Comparison of ENCODE assay signal across 8 cellular contexts in the genomic region with DNA sequence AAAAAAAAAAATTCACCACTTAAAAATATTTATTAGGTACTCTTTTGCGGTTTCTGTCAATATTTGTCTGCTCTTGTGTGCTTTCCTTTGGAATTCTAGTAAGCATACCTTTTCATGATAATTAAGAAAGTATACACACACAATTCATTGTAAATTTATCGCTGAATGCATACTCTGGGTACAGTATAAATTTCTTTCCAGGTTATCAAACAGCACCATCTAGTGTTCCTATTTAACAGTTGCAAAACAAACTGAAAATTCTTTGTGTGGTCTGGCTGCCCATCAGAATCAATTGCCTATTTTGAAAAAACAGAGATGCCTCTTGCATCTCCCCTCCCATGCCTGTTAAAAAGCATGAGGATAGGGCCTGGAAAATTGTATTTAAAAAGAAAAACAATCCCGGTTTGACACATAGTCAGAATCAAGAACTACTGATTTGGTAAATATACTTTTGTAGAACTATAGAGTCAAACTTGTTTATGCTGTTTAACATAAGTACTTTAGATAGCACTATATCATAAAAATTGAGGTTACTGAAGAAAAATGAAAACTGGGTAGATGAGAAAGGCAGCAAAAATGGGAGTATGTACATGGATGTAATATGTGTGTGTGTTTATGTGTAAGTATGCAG. TPM values are rescaled to one million over a fixed set of nuclear protein-coding genes. Genes with fewer than 3 reads are reported as not detected.
DNase-seq lines count a peak whose midpoint lies in the region; ATAC-seq, FAIRE-seq and TF ChIP-seq lines count a peak whose summit lies in the region.

No MANE protein-coding gene starts in this region.

- H4K20me1 ChIP-seq in HepG2 (ENCODE audit: insufficient read depth, low read length), result no peaks in the 10 kb centered on the region

- no peaks in the 10 kb centered on the region for H3K4me1 ChIP-seq in breast epithelium
- H3K4me1 ChIP-seq in HepG2 (ENCODE audit: insufficient read depth, low read length), result peaks cover 40% of the 10 kb centered on the region
- no peaks in the 10 kb centered on the region for H3K4me1 ChIP-seq in ovary (ENCODE audit: insufficient read depth)

- in situ Hi-C loops in GM13976 (cut with MboI; ENCODE audit: low sequenced_read_pairs, unreplicated experiment) (loop anchor here (10.0 kb wide), 1 partner anchor 152 kb away; no protein-coding TSS in a partner anchor), HepG2 (cut with HindIII; ENCODE audit: extremely low pct_ligation_motif_present, low pct_unique_long_range_greater_than_20kb) (loop anchor here (5.0 kb wide), 1 partner anchor 149 kb away; no protein-coding TSS in a partner anchor)

- TF ChIP-seq RAD21 in HepG2 (CRISPR knock-in tag; IDR thresholded peaks at IDR 0.05), result peak; percentile 72

- H3K9me3 ChIP-seq in AG04450 (ENCODE audit: control insufficient read depth, insufficient read depth, low read length) (no peaks in the 10 kb centered on the region), breast epithelium (no peaks in the 10 kb centered on the region), HepG2 (ENCODE audit: low read length) (no peaks in the 10 kb centered on the region), ovary (no peaks in the 10 kb centered on the region)

- DNase-seq in AG04450 (ENCODE audit: low read depth, low spot score) (no peak), GM13976 (ENCODE audit: low spot score) (peak; percentile 49), NCI-H446 (lab: John Stamatoyannopoulos, UW) (peak; percentile 32 to 71), breast epithelium (ENCODE audit: low spot score in 2 of 2) (no peak), HepG2 (ENCODE audit: low spot score) (peak; percentile 49), GM12891 (ENCODE audit: insufficient read length, low spot score) (no peak), ovary (no peak)

- TF ChIP-seq POLR2A in breast epithelium (IDR thresholded peaks at IDR 0.05) (no peak), HepG2 (IDR thresholded peaks at IDR 0.05; ENCODE audit: insufficient read depth in 1 of 2, low read depth in 2 of 2, low read length in 2 of 2) (no peak), GM12891 (IDR thresholded peaks at IDR 0.05; ENCODE audit: low read depth, low read length) (no peak), ovary (IDR thresholded peaks at IDR 0.05) (no peak)

- BruUV-seq in HepG2 (replicated peaks; lab: Mats Ljungman, UMichigan), result no TSS peak

- FAIRE-seq in HepG2 (lab: Jason Lieb, UNC), result peak; percentile 52
- no peak for FAIRE-seq in GM12891 (lab: Jason Lieb, UNC)

- TF ChIP-seq EP300 in HepG2 (IDR thresholded peaks at IDR 0.05; ENCODE audit: low read depth in 2 of 2, low read length in 2 of 2) (no peak), HepG2 (CRISPR knock-in tag; IDR thresholded peaks at IDR 0.05; ENCODE audit: borderline replicate concordance) (no peak), ovary (IDR thresholded peaks at IDR 0.05) (no peak)

- H3K4me3 ChIP-seq in AG04450 (ENCODE audit: low read depth, low read length) (no peak overlapping the region), breast epithelium (no peak overlapping the region), HepG2 (replicated peaks in 1 of 3; ENCODE audit: insufficient read depth in 1 of 3, low read depth in 2 of 3, low read length in 3 of 3) (no peak overlapping the region), ovary (no peak overlapping the region)

- intact Hi-C loops in breast epithelium (cut with DNase I; ENCODE audit: low total_unique reads), result no loop called here
- intact Hi-C loops in HepG2 (cut with micrococcal nuclease; ENCODE audit: unreplicated experiment), result loop anchor here (1.0 kb wide), 1 partner anchor 148 kb away; no protein-coding TSS in a partner anchor
- intact Hi-C loops in ovary (cut with DNase I), result no loop called here

- POLR2A ChIA-PET in AG04450 (lab: Yijun Ruan, JAX) (no interaction called here), HepG2 (lab: Yijun Ruan, JAX) (no interaction called here)

- H3K27ac ChIP-seq in AG04450 (ENCODE audit: low read depth, low read length), result no peak overlapping the region
- H3K27ac ChIP-seq in breast epithelium, result no peak overlapping the region
- H3K27ac ChIP-seq in HepG2 (ENCODE audit: extremely low read length, insufficient read depth, low read length), result no peak overlapping the region
- H3K27ac ChIP-seq in ovary, result no peak overlapping the region

- ATAC-seq in HG02938 (IDR thresholded peaks at IDR 0.05; ENCODE audit: unreplicated experiment) (peak; percentile 67), HepG2 (peak; percentile 76)

- peaks cover 7% of the 10 kb centered on the region for H3K79me2 ChIP-seq in HepG2 (ENCODE audit: insufficient read depth, low read length)

- H3K36me3 ChIP-seq in breast epithelium (no peaks in the 10 kb centered on the region), HepG2 (replicated peaks in 1 of 2; ENCODE audit: control insufficient read depth in 1 of 2, insufficient read depth in 2 of 2, low read length in 2 of 2) (no peaks in the 10 kb centered on the region; a peak in 1 of 5 replicates), ovary (no peaks in the 10 kb centered on the region)

- H3K4me2 ChIP-seq in HepG2 (ENCODE audit: low read depth, low read length), result no peak overlapping the region

- TF ChIP-seq CTCF in AG04450 (IDR thresholded peaks at IDR 0.05; ENCODE audit: low read depth, low read length) (peak; percentile 78), GM13976 (IDR thresholded peaks at IDR 0.05; ENCODE audit: borderline replicate concordance, control extremely low read depth, extremely low read depth, insufficient read depth, missing control alignments) (peak; percentile 48), breast epithelium (IDR thresholded peaks at IDR 0.05) (peak in 2 of 3 donors; percentile 53 to 59), HepG2 (CRISPR knock-in tag; IDR thresholded peaks at IDR 0.05) (peak; percentile 74), ovary (IDR thresholded peaks at IDR 0.05) (peak in 1 of 3 donors; percentile 26)

- WGBS in HepG2 (ENCODE audit: low lambda C conversion rate), result 31% methylated on average over 3 of the region's 3 CpGs
- WGBS in ovary, 3 donors, result 41 to 47% (median 41%) methylated on average over 3 of the region's 3 CpGs

- H2AFZ ChIP-seq in HepG2 (ENCODE audit: low read length), result no peak overlapping the region

- H3K27me3 ChIP-seq in AG04450 (ENCODE audit: control insufficient read depth, insufficient read depth, low read length), result no peaks in the 10 kb centered on the region
- H3K27me3 ChIP-seq in breast epithelium, result no peaks in the 10 kb centered on the region
- no peaks in the 10 kb centered on the region for H3K27me3 ChIP-seq in HepG2 (ENCODE audit: control insufficient read depth in 1 of 2, insufficient read depth in 2 of 2, low read length in 2 of 2)
- no peaks in the 10 kb centered on the region for H3K27me3 ChIP-seq in ovary

- H3K9ac ChIP-seq in HepG2 (ENCODE audit: insufficient read depth, low read depth, low read length), result no peak overlapping the region

- CTCF ChIA-PET in AG04450 (lab: Charles Lee), result interaction anchor here (0.6 to 7.7 kb wide), 16 partner anchors 9 to 1577 kb away, joined by 3 to 112 read pairs (median 4); a partner anchor contains a TSS
- CTCF ChIA-PET in HepG2 (lab: Yijun Ruan, JAX; ENCODE audit: low intra/inter-chr PET ratio, low total read pairs), result interaction anchor here (0.7 to 2.4 kb wide), 2 partner anchors 148 to 510 kb away, joined by 3 to 28 read pairs; no protein-coding TSS in a partner anchor

RNA-seq across cellular contexts. Expression of a gene that starts 16.2 kb away (rescaled TPM):
- polyA plus RNA-seq in AG04450 (2011; rRNA removed), result 4.1 and 4.3 TPM in 2 replicates
- 16.9 and 19.0 TPM in 2 replicates for polyA minus RNA-seq in AG04450 (2011; rRNA and poly(A)+ RNA removed)
- total RNA-seq in breast epithelium, result 10 to 100 TPM; 12.6 to 15.7 (median 15.7) TPM
- 42.7 and 72.3 TPM in 2 replicates for total RNA-seq in HepG2 (2016; rRNA removed; fragmentation: Illumina TruSeq; extraction: Trizol)
- 6.9 and 11.3 TPM in 2 replicates for total RNA-seq in HepG2 (2016; cell fraction: cytosol; rRNA removed; fragmentation: Illumina TruSeq; extraction: Trizol; ENCODE audit: low read depth)
- 42.3 and 71.1 TPM in 2 replicates for total RNA-seq in HepG2 (2016; cell fraction: insoluble cytoplasmic fraction; rRNA removed; fragmentation: Illumina TruSeq; extraction: Trizol)
- 11.0 and 14.9 TPM in 2 replicates for total RNA-seq in HepG2 (2016; cell fraction: membrane; rRNA removed; fragmentation: Illumina TruSeq; extraction: Trizol)
- total RNA-seq in HepG2 (2016; cell fraction: nucleus; rRNA removed; fragmentation: Illumina TruSeq; extraction: Trizol), result 30.4 and 38.7 TPM in 2 replicates
- polyA plus RNA-seq in HepG2 (2011; rRNA removed), result 2.4 and 2.9 TPM in 2 replicates
- polyA plus RNA-seq in HepG2 (2011; cell fraction: cytosol; rRNA removed), result 0.98 and 1.6 TPM in 2 replicates
- 2.6 and 3.5 TPM in 2 replicates for polyA plus RNA-seq in HepG2 (2011; cell fraction: nucleus; rRNA removed)
- polyA plus RNA-seq in HepG2 (2012), result 13.0 and 18.1 TPM in 2 replicates
- 1.2 TPM in 2 replicates for polyA plus RNA-seq in HepG2 (2016; cell fraction: cytosol; fragmentation: Illumina TruSeq; extraction: Trizol; ENCODE audit: low read depth)
- polyA plus RNA-seq in HepG2 (2016; cell fraction: insoluble cytoplasmic fraction; fragmentation: Illumina TruSeq; extraction: Trizol; ENCODE audit: low read depth), result 36.6 and 42.3 TPM in 2 replicates
- polyA plus RNA-seq in HepG2 (2016; cell fraction: membrane; fragmentation: Illumina TruSeq; extraction: Trizol; ENCODE audit: low read depth), result 3.0 and 3.3 TPM in 2 replicates
- 15.9 and 18.8 TPM in 2 replicates for polyA plus RNA-seq in HepG2 (2016; cell fraction: nucleus; fragmentation: Illumina TruSeq; extraction: Trizol; ENCODE audit: insufficient read depth, low read depth)
- 18.2 and 26.2 TPM in 2 replicates for polyA minus RNA-seq in HepG2 (2011; rRNA and poly(A)+ RNA removed; ENCODE audit: low replicate concordance)
- 4.9 and 5.5 TPM in 2 replicates for polyA minus RNA-seq in HepG2 (2011; cell fraction: cytosol; rRNA and poly(A)+ RNA removed)
- polyA minus RNA-seq in HepG2 (2011; cell fraction: nucleus; rRNA and poly(A)+ RNA removed), result 56.8 and 69.8 TPM in 2 replicates
- 12.4 TPM for polyA plus RNA-seq in GM12891 (2012; ENCODE audit: low read depth, missing spikeins)
- 10 to 100 TPM in 6 of 7 donors, 1 to 10 TPM in 1; 6.7 to 45.0 (median 34.3) TPM for total RNA-seq in ovary
- 10 to 100 TPM in 1 of 2 donors, 1 to 10 TPM in 1; 3.4 to 12.4 TPM for polyA plus RNA-seq in ovary

RNA-seq across cellular contexts. Expression of a gene that starts 50.0 kb away (rescaled TPM):
- polyA plus RNA-seq in AG04450 (2011; rRNA removed), result 2.4 and 4.7 TPM in 2 replicates
- 0.83 and 1.8 TPM in 2 replicates for polyA minus RNA-seq in AG04450 (2011; rRNA and poly(A)+ RNA removed)
- 10 to 100 TPM in 1 of 3 donors, 1 to 10 TPM in 2; 7.9 to 11.1 (median 8.6) TPM for total RNA-seq in breast epithelium
- 2.8 and 3.3 TPM in 2 replicates for total RNA-seq in HepG2 (2016; rRNA removed; fragmentation: Illumina TruSeq; extraction: Trizol)
- 1.2 and 2.0 TPM in 2 replicates for total RNA-seq in HepG2 (2016; cell fraction: cytosol; rRNA removed; fragmentation: Illumina TruSeq; extraction: Trizol; ENCODE audit: low read depth)
- 3.4 and 3.8 TPM in 2 replicates for total RNA-seq in HepG2 (2016; cell fraction: insoluble cytoplasmic fraction; rRNA removed; fragmentation: Illumina TruSeq; extraction: Trizol)
- total RNA-seq in HepG2 (2016; cell fraction: membrane; rRNA removed; fragmentation: Illumina TruSeq; extraction: Trizol), result 1.9 and 2.1 TPM in 2 replicates
- total RNA-seq in HepG2 (2016; cell fraction: nucleus; rRNA removed; fragmentation: Illumina TruSeq; extraction: Trizol), result 3.8 and 6.0 TPM in 2 replicates
- 0.78 and 1.1 TPM in 2 replicates for polyA plus RNA-seq in HepG2 (2011; rRNA removed)
- polyA plus RNA-seq in HepG2 (2011; cell fraction: cytosol; rRNA removed), result 0.64 and 0.81 TPM in 2 replicates
- polyA plus RNA-seq in HepG2 (2011; cell fraction: nucleus; rRNA removed), result 0.45 and 0.71 TPM in 2 replicates
- 2.5 and 3.9 TPM in 2 replicates for polyA plus RNA-seq in HepG2 (2012)
- polyA plus RNA-seq in HepG2 (2016; cell fraction: cytosol; fragmentation: Illumina TruSeq; extraction: Trizol; ENCODE audit: low read depth), result 0.85 and 0.99 TPM in 2 replicates
- polyA plus RNA-seq in HepG2 (2016; cell fraction: insoluble cytoplasmic fraction; fragmentation: Illumina TruSeq; extraction: Trizol; ENCODE audit: low read depth), result 4.0 and 4.9 TPM in 2 replicates
- polyA plus RNA-seq in HepG2 (2016; cell fraction: membrane; fragmentation: Illumina TruSeq; extraction: Trizol; ENCODE audit: low read depth), result 1.1 and 1.7 TPM in 2 replicates
- polyA plus RNA-seq in HepG2 (2016; cell fraction: nucleus; fragmentation: Illumina TruSeq; extraction: Trizol; ENCODE audit: insufficient read depth, low read depth), result 5.2 and 9.4 TPM in 2 replicates
- polyA minus RNA-seq in HepG2 (2011; rRNA and poly(A)+ RNA removed; ENCODE audit: low replicate concordance), result 0.18 and 0.44 TPM in 2 replicates
- polyA minus RNA-seq in HepG2 (2011; cell fraction: cytosol; rRNA and poly(A)+ RNA removed), result 0.69 and 1.4 TPM in 2 replicates
- polyA minus RNA-seq in HepG2 (2011; cell fraction: nucleus; rRNA and poly(A)+ RNA removed), result 4.2 and 4.8 TPM in 2 replicates
- 2.8 TPM for polyA plus RNA-seq in GM12891 (2012; ENCODE audit: low read depth, missing spikeins)
- total RNA-seq in ovary, result 1 to 10 TPM; 1.5 to 5.6 (median 3.1) TPM
- 1 to 10 TPM; 2.2 to 4.4 TPM for polyA plus RNA-seq in ovary

Comparison
In these comparisons a context has a peak if more than half of its experiments do, and no peak if none do; other contexts are left out.
1. DNase-seq: peak in GM13976 (single experiment), NCI-H446 (2 of 2) and HepG2 (single experiment); none in AG04450 (single experiment), breast epithelium (0 of 2), GM12891 (single experiment) and ovary (0 of 5).